In genomic region chr15:48358229-48358641, GRCh38 we compare ENCODE assay signal across 8 cellular contexts. TPM values are rescaled to one million over a fixed set of nuclear protein-coding genes. Genes with fewer than 3 reads are reported as not detected.
DNase-seq lines count a peak whose midpoint lies in the region; ATAC-seq and TF ChIP-seq lines count a peak whose summit lies in the region.

No MANE protein-coding gene starts in this region.

- H3K27me3 ChIP-seq in heart left ventricle (no peaks in the 10 kb centered on the region), subcutaneous abdominal adipose tissue (ENCODE audit: control insufficient read depth in 5 of 5, insufficient read depth in 4 of 5, low read length in 5 of 5) (no peaks in the 10 kb centered on the region)

- peaks cover 14% of the 10 kb centered on the region for H3K27me3 Mint-ChIP-seq in T-helper 17 cell

- DNase-seq in Caki2 (ENCODE audit: low read depth) (peak; percentile 33), SW480 (ENCODE audit: low spot score) (peak; percentile 44), heart left ventricle (no peak), T-helper 17 cell (no peak)

- H3K9me3 ChIP-seq in heart left ventricle (peaks cover 0 to 3% (median 0%) of the 10 kb centered on the region in 12 donors), subcutaneous abdominal adipose tissue (ENCODE audit: control insufficient read depth in 5 of 5, low read length in 5 of 5) (no peaks in the 10 kb centered on the region), T-helper 17 cell (ENCODE audit: control insufficient read depth, low read length, poor library complexity, severe bottlenecking) (no peaks in the 10 kb centered on the region)

- no peak overlapping the region for H3K27ac Mint-ChIP-seq in T-helper 17 cell

- ATAC-seq in HG03342 (IDR thresholded peaks at IDR 0.05; ENCODE audit: unreplicated experiment): peak; percentile 43
- peak in 1 of 4 donors; percentile 62 for ATAC-seq in heart left ventricle
- no peak for ATAC-seq in HG02852 (IDR thresholded peaks at IDR 0.05; ENCODE audit: unreplicated experiment)
- ATAC-seq in HG03571 (IDR thresholded peaks at IDR 0.05; ENCODE audit: unreplicated experiment): no peak
- ATAC-seq in T-helper 17 cell: no peak

- no peak overlapping the region for H3K4me3 Mint-ChIP-seq in T-helper 17 cell

- H3K4me3 ChIP-seq in heart left ventricle: peak overlapping the region in 1 of 12 donors; percentile 3
- peak overlapping the region in 1 of 5 donors; percentile 25 for H3K4me3 ChIP-seq in subcutaneous abdominal adipose tissue (ENCODE audit: low read depth in 1 of 5, low read length in 5 of 5)

- H3K27ac ChIP-seq in heart left ventricle: peak overlapping the region in 8 of 12 donors; percentile 3 to 53 (median 25)
- H3K27ac ChIP-seq in subcutaneous abdominal adipose tissue (ENCODE audit: low read depth, low read length): peak overlapping the region; percentile 89

- in situ Hi-C loops in Caki2 (cut with HindIII; ENCODE audit: low pct_unique_long_range_greater_than_20kb, low sequenced_read_pairs): no loop called here

- no peak for TF ChIP-seq POLR2A in heart left ventricle (IDR thresholded peaks at IDR 0.05)

- no peaks in the 10 kb centered on the region for H3K36me3 Mint-ChIP-seq in T-helper 17 cell (ENCODE audit: low read depth)

- peaks cover 0 to 20% (median 3%) of the 10 kb centered on the region in 12 donors for H3K4me1 ChIP-seq in heart left ventricle
- H3K4me1 ChIP-seq in subcutaneous abdominal adipose tissue (ENCODE audit: control insufficient read depth in 5 of 5, insufficient read depth in 5 of 5, low read length in 5 of 5): peaks cover 0 to 28% (median 20%) of the 10 kb centered on the region in 5 donors

- peak overlapping the region in 1 of 5 donors; percentile 47 for H3K9ac ChIP-seq in subcutaneous abdominal adipose tissue (ENCODE audit: low read length in 5 of 5)

- peaks cover 12% of the 10 kb centered on the region for H3K4me1 Mint-ChIP-seq in T-helper 17 cell

- H3K36me3 ChIP-seq in heart left ventricle (no peaks in the 10 kb centered on the region), subcutaneous abdominal adipose tissue (ENCODE audit: control insufficient read depth in 5 of 5, insufficient read depth in 5 of 5, low read length in 5 of 5) (no peaks in the 10 kb centered on the region)

- TF ChIP-seq CTCF in heart left ventricle (IDR thresholded peaks at IDR 0.05): peak; percentile 38 to 75 (median 60)

- intact Hi-C loops in heart left ventricle (cut with DNase I): loop anchor here (2.0 to 10.0 kb wide), 10 partner anchors 284 to 1787 kb away; partner anchors contain the start of gene FBN1 (in 3 of the 10)

RNA-seq across cellular contexts. Expression of gene DUT, which starts 27.0 kb away (rescaled TPM):
- total RNA-seq in Caki2 (2014; rRNA removed; shearing (Covaris generic); ENCODE audit: low replicate concordance): 131 and 141 TPM in 2 replicates
- 10 to 100 TPM; 50.9 to 79.9 (median 62.6) TPM for total RNA-seq in heart left ventricle
- polyA plus RNA-seq in heart left ventricle: 10 to 100 TPM; 44.0 to 45.4 TPM
- total RNA-seq in T-helper 17 cell: 10 to 100 TPM; 64.1 to 70.1 TPM

Comparison
In these comparisons a context has a peak if more than half of its experiments do, and no peak if none do; other contexts are left out.
1. DNase-seq: peak in Caki2 (single experiment) and SW480 (single experiment); none in heart left ventricle (0 of 5) and T-helper 17 cell (0 of 3).